Comparison of ENCODE assay signal across 8 cellular contexts in the genomic region with DNA sequence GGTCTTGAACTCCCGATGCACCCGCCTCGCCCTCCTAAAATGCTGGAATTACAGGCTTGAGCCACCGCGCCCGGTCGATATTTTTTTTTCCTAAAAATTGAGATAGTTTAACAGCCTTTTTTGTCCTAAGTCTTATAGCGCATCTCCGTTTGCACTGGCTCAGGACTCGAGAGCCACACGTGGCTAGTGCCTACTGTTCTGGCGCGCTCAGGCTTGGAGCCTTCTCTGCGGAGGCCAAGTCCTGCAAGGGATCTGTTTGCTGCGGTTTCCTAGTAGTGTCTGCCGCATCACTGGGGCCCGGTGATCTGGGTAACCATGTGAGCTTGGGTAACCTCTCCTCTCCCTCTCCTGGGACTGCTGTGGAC. TPM values are rescaled to one million over a fixed set of nuclear protein-coding genes. Genes with fewer than 3 reads are reported as not detected.
DNase-seq lines count a peak whose midpoint lies in the region; ATAC-seq and TF ChIP-seq lines count a peak whose summit lies in the region.

No MANE protein-coding gene starts in this region.

- no peak overlapping the region for H2BK5ac ChIP-seq in mesenchymal stem cell (ENCODE audit: low read depth, low read length, poor library complexity, severe bottlenecking)

- no peak overlapping the region for H2BK120ac ChIP-seq in mesenchymal stem cell (ENCODE audit: low read depth, low read length)

- 70% methylated on average over 17 of the region's 17 CpGs for WGBS in mesenchymal stem cell
- WGBS in aorta, 2 donors, result 31 to 33% methylated on average over 17 of the region's 17 CpGs

- H3K4me1 ChIP-seq in mesenchymal stem cell (ENCODE audit: control insufficient read depth, insufficient read depth, low read depth, low read length), result peaks cover 18% of the 10 kb centered on the region
- no peaks in the 10 kb centered on the region for H3K4me1 ChIP-seq in aorta (ENCODE audit: control insufficient read depth in 1 of 2, insufficient read depth in 2 of 2, low read length in 2 of 2)

- peak; percentile 61 for ATAC-seq in aorta (ENCODE audit: low FRiP score)
- ATAC-seq in HG03439 (IDR thresholded peaks at IDR 0.05; ENCODE audit: unreplicated experiment), result no peak

- peak overlapping the region; percentile 61 for H3K27ac ChIP-seq in mesenchymal stem cell (ENCODE audit: low read length, poor library complexity, severe bottlenecking)
- peak overlapping the region in 1 of 2 donors; percentile 61 for H3K27ac ChIP-seq in aorta (ENCODE audit: low read depth in 1 of 2, low read length in 2 of 2)

- H3K79me1 ChIP-seq in mesenchymal stem cell (replicated peaks; ENCODE audit: low read length, poor library complexity, severe bottlenecking), result peaks cover 23% of the 10 kb centered on the region

- no peak overlapping the region for H3K14ac ChIP-seq in mesenchymal stem cell (ENCODE audit: low read length in 2 of 2)

- H3K4me3 ChIP-seq in BJ (ENCODE audit: low read depth, low read length), result peak overlapping the region; percentile 78
- peak overlapping the region; percentile 97 for H3K4me3 ChIP-seq in Jurkat, Clone E6-1 (ENCODE audit: low read length)
- H3K4me3 ChIP-seq in cardiac fibroblast (replicated peaks in 1 of 2; ENCODE audit: low read depth in 2 of 2, low read length in 2 of 2), result peak overlapping the region; percentile 29 to 88
- peak overlapping the region; percentile 92 to 93 for H3K4me3 ChIP-seq in mesenchymal stem cell (ENCODE audit: insufficient read depth in 1 of 2, low read depth in 1 of 2, low read length in 2 of 2)
- peak overlapping the region; percentile 12 to 74 for H3K4me3 ChIP-seq in aorta (ENCODE audit: low read length in 2 of 2)

- intact Hi-C loops in aorta (cut with DNase I), result loop anchor here in 1 of 2 donors (10.0 kb wide), 1 partner anchor 65 kb away; no protein-coding TSS in a partner anchor

- peak overlapping the region; percentile 23 to 33 for H2BK12ac ChIP-seq in mesenchymal stem cell (ENCODE audit: low read length in 2 of 2)

- CTCF ChIA-PET in BJ (lab: Yijun Ruan, JAX), result interaction anchor here (1.5 kb wide), 1 partner anchor 12 kb away, joined by 3 read pairs; no protein-coding TSS in a partner anchor

- no peaks in the 10 kb centered on the region for H3K9me3 ChIP-seq in mesenchymal stem cell (ENCODE audit: control insufficient read depth, low read length)
- no peaks in the 10 kb centered on the region for H3K9me3 ChIP-seq in aorta (ENCODE audit: control insufficient read depth, low read length)

- no peak overlapping the region for H4K91ac ChIP-seq in mesenchymal stem cell (ENCODE audit: low read length)

- H3K27me3 ChIP-seq in BJ (ENCODE audit: control insufficient read depth, insufficient read depth, low read length) (no peaks in the 10 kb centered on the region), mesenchymal stem cell (ENCODE audit: control insufficient read depth in 1 of 2, insufficient read depth in 1 of 2, low read length in 2 of 2) (no peaks in the 10 kb centered on the region), aorta (ENCODE audit: control insufficient read depth in 1 of 2, insufficient read depth in 2 of 2, low read length in 1 of 2) (no peaks in the 10 kb centered on the region)

- H3K36me3 ChIP-seq in BJ (ENCODE audit: control insufficient read depth, insufficient read depth, low read length) (peaks cover 16% of the 10 kb centered on the region), mesenchymal stem cell (ENCODE audit: control insufficient read depth in 1 of 2, insufficient read depth in 2 of 2, low read depth in 1 of 2, low read length in 2 of 2) (peaks cover 34 to 37% of the 10 kb centered on the region in 2 experiments), aorta (ENCODE audit: control insufficient read depth in 1 of 2, insufficient read depth in 2 of 2, low read length in 1 of 2) (no peaks in the 10 kb centered on the region)

- peak overlapping the region; percentile 67 for H2AFZ ChIP-seq in mesenchymal stem cell (ENCODE audit: low read depth, low read length)

- POLR2A ChIA-PET in BJ (lab: Charles Lee), result interaction anchor here (1.2 kb wide), 1 partner anchor 71 kb away, joined by 7 read pairs; no protein-coding TSS in a partner anchor

- no peak overlapping the region for H2BK15ac ChIP-seq in mesenchymal stem cell (ENCODE audit: low read depth, poor library complexity, severe bottlenecking)

- H3K4me2 ChIP-seq in mesenchymal stem cell (ENCODE audit: low read length, poor library complexity, severe bottlenecking), result peak overlapping the region; percentile 85

- H4K8ac ChIP-seq in mesenchymal stem cell (ENCODE audit: low read length), result peak overlapping the region; percentile 15

- H3K9ac ChIP-seq in mesenchymal stem cell (ENCODE audit: low read length), result peak overlapping the region; percentile 95

- peak overlapping the region in 1 of 2 experiments; percentile 24 for H3K4ac ChIP-seq in mesenchymal stem cell (ENCODE audit: low read depth in 1 of 2, low read length in 2 of 2)

- TF ChIP-seq CTCF in BJ (IDR thresholded peaks at IDR 0.05; ENCODE audit: insufficient read depth, low read depth, low read length) (no peak), cardiac fibroblast (IDR thresholded peaks at IDR 0.05; ENCODE audit: low read depth, low read length) (no peak)

- H3K18ac ChIP-seq in mesenchymal stem cell (ENCODE audit: low read depth in 1 of 2, low read length in 2 of 2), result peak overlapping the region; percentile 16 to 47

- DNase-seq in BJ (ENCODE audit: low read depth) (no peak), cardiac fibroblast (ENCODE audit: low read depth in 2 of 2) (no peak), mesenchymal stem cell (no peak), aorta (peak; percentile 69 to 84), COLO829 (ENCODE audit: low spot score) (no peak), germinal center (ENCODE audit: low spot score) (no peak)
- no peak for DNase-seq in Jurkat, Clone E6-1 (ENCODE audit: low read depth, low spot score)

- no peak overlapping the region for H3K23ac ChIP-seq in mesenchymal stem cell (ENCODE audit: low read length in 2 of 2)

- no peak overlapping the region for H2AK5ac ChIP-seq in mesenchymal stem cell (ENCODE audit: low read length, severe bottlenecking)

RNA-seq across cellular contexts. Expression of gene MFN2, which starts 0.8 kb away (rescaled TPM):
- polyA plus RNA-seq in BJ (2011; rRNA removed) (47.5 and 62.5 TPM in 2 replicates), aorta (10 to 100 TPM; 22.4 to 33.3 TPM)
- polyA minus RNA-seq in BJ (2011; rRNA and poly(A)+ RNA removed), result 38.7 and 54.1 TPM in 2 replicates
- 29.4 TPM for polyA plus RNA-seq in Jurkat, Clone E6-1 (2012; ENCODE audit: insufficient read depth, insufficient read length)
- 32.9 TPM for polyA plus RNA-seq in mesenchymal stem cell (2013, experiment 1 of 2)
- polyA plus RNA-seq in mesenchymal stem cell (2013, experiment 2 of 2), result 32.5 TPM
- 10 to 100 TPM; 57.1 TPM for total RNA-seq in aorta

RNA-seq across cellular contexts. Expression of gene MIIP, which starts 39.9 kb away (rescaled TPM):
- polyA plus RNA-seq in BJ (2011; rRNA removed), result 8.6 and 18.5 TPM in 2 replicates
- 4.8 and 9.7 TPM in 2 replicates for polyA minus RNA-seq in BJ (2011; rRNA and poly(A)+ RNA removed)
- polyA plus RNA-seq in Jurkat, Clone E6-1 (2012; ENCODE audit: insufficient read depth, insufficient read length), result 41.8 TPM
- 13.4 TPM for polyA plus RNA-seq in mesenchymal stem cell (2013, experiment 1 of 2)
- polyA plus RNA-seq in mesenchymal stem cell (2013, experiment 2 of 2), result 14.0 TPM
- 10 to 100 TPM; 19.5 to 25.4 TPM for total RNA-seq in aorta
- 100 to 1,000 TPM in 1 of 2 donors, 10 to 100 TPM in 1; 16.3 to 132 TPM for polyA plus RNA-seq in aorta

RNA-seq across cellular contexts. Expression of gene PLOD1, which starts 44.9 kb away (rescaled TPM):
- polyA plus RNA-seq in BJ (2011; rRNA removed) (528 and 851 TPM in 2 replicates), aorta (10 to 100 TPM; 28.9 to 60.0 TPM)
- 252 and 298 TPM in 2 replicates for polyA minus RNA-seq in BJ (2011; rRNA and poly(A)+ RNA removed)
- polyA plus RNA-seq in Jurkat, Clone E6-1 (2012; ENCODE audit: insufficient read depth, insufficient read length), result 20.9 TPM
- 269 TPM for polyA plus RNA-seq in mesenchymal stem cell (2013, experiment 1 of 2)
- 276 TPM for polyA plus RNA-seq in mesenchymal stem cell (2013, experiment 2 of 2)
- total RNA-seq in aorta, result 10 to 100 TPM; 80.2 to 95.9 TPM

RNA-seq across cellular contexts. Expression of gene KIAA2013, which starts 53.2 kb away (rescaled TPM):
- polyA plus RNA-seq in BJ (2011; rRNA removed) (48.2 and 70.0 TPM in 2 replicates), aorta (10 to 100 TPM; 19.7 to 34.6 TPM)
- polyA minus RNA-seq in BJ (2011; rRNA and poly(A)+ RNA removed), result 30.4 and 43.0 TPM in 2 replicates
- 32.2 TPM for polyA plus RNA-seq in Jurkat, Clone E6-1 (2012; ENCODE audit: insufficient read depth, insufficient read length)
- 27.9 TPM for polyA plus RNA-seq in mesenchymal stem cell (2013, experiment 1 of 2)
- 27.6 TPM for polyA plus RNA-seq in mesenchymal stem cell (2013, experiment 2 of 2)
- 10 to 100 TPM; 31.7 to 37.1 TPM for total RNA-seq in aorta

Comparison
In these comparisons a context has a peak if more than half of its experiments do, and no peak if none do; other contexts are left out.
1. DNase-seq: peak in aorta (2 of 2); none in BJ (single experiment), Jurkat, Clone E6-1 (single experiment), cardiac fibroblast (0 of 2), mesenchymal stem cell (single experiment), COLO829 (single experiment) and germinal center (single experiment).
2. H3K4me3 ChIP-seq: peak in every context shown above with its lines; median percentile 97 in Jurkat, Clone E6-1; 92 in mesenchymal stem cell; 78 in BJ; 58 in cardiac fibroblast; 43 in aorta.